Comparison of ENCODE assay signal across 8 cellular contexts in genomic region chr18:62524443-62525200, GRCh38. TPM values are rescaled to one million over a fixed set of nuclear protein-coding genes. Genes with fewer than 3 reads are reported as not detected.
DNase-seq lines count a peak whose midpoint lies in the region; ATAC-seq and TF ChIP-seq lines count a peak whose summit lies in the region.

No MANE protein-coding gene starts in this region.

- TF ChIP-seq CTCF in GM06990 (IDR thresholded peaks at IDR 0.05; ENCODE audit: insufficient read depth, low read length, poor library complexity, severe bottlenecking) (no peak), astrocyte of the cerebellum (IDR thresholded peaks at IDR 0.05; ENCODE audit: low read depth, low read length, missing control alignments) (no peak)

- H3K27ac Mint-ChIP-seq in IgD-negative memory B cell = peak overlapping the region; percentile 88 to 96 (median 94)
- H3K27ac Mint-ChIP-seq in T-cell = peak overlapping the region; percentile 93 to 95

- peak; percentile 82 for DNase-seq in GM06990 (ENCODE audit: extremely low read depth, insufficient read length)
- DNase-seq in T-cell = peak; percentile 27 to 70 (median 52)
- DNase-seq in astrocyte of the cerebellum (ENCODE audit: low read depth) = no peak
- no peak for DNase-seq in skeletal muscle cell (ENCODE audit: low read depth)

- H3K4me3 ChIP-seq in GM06990 (replicated peaks; ENCODE audit: low read depth, low read length) (peak overlapping the region; percentile 84), astrocyte of the cerebellum (ENCODE audit: low read depth, low read length) (peak overlapping the region; percentile 76), iPS-11a (ENCODE audit: low read depth, low read length) (peak overlapping the region; percentile 67), skeletal muscle cell (ENCODE audit: low read depth, low read length) (peak overlapping the region; percentile 79)

- no peaks in the 10 kb centered on the region for H3K27me3 ChIP-seq in GM06990 (replicated peaks; ENCODE audit: control insufficient read depth, insufficient read depth, low read length)

- in situ Hi-C loops in astrocyte of the cerebellum (cut with HindIII; ENCODE audit: low sequenced_read_pairs) = no loop called here

- H3K36me3 Mint-ChIP-seq in IgD-negative memory B cell = peaks cover 1% of the 10 kb centered on the region
- no peaks in the 10 kb centered on the region for H3K36me3 Mint-ChIP-seq in T-cell

- no peaks in the 10 kb centered on the region for H3K9me3 Mint-ChIP-seq in IgD-negative memory B cell
- no peaks in the 10 kb centered on the region for H3K9me3 Mint-ChIP-seq in T-cell

- H3K27me3 Mint-ChIP-seq in IgD-negative memory B cell (no peaks in the 10 kb centered on the region), T-cell (no peaks in the 10 kb centered on the region)

- H3K36me3 ChIP-seq in GM06990 (ENCODE audit: control insufficient read depth, insufficient read depth, low read length) = no peaks in the 10 kb centered on the region

- H3K4me1 Mint-ChIP-seq in IgD-negative memory B cell = peaks cover 29 to 41% (median 36%) of the 10 kb centered on the region in 3 donors
- peaks cover 45 to 57% (median 55%) of the 10 kb centered on the region in 3 donors for H3K4me1 Mint-ChIP-seq in T-cell

- POLR2A ChIA-PET in T-cell (lab: Charles Lee) = interaction anchor here in 1 of 2 donors (0.6 kb wide), 2 partner anchors 18 to 1436 kb away, joined by 3 to 4 read pairs; no protein-coding TSS in a partner anchor

- H3K4me3 Mint-ChIP-seq in IgD-negative memory B cell = peak overlapping the region; percentile 89 to 98 (median 96)
- peak overlapping the region; percentile 89 to 92 (median 90) for H3K4me3 Mint-ChIP-seq in T-cell

- peak; percentile 12 to 26 (median 15) for ATAC-seq in T-cell (replicated peaks in 1 of 4)
- ATAC-seq in GM21576 (IDR thresholded peaks at IDR 0.05; ENCODE audit: unreplicated experiment) = no peak
- no peak for ATAC-seq in HG03469 (IDR thresholded peaks at IDR 0.05; ENCODE audit: unreplicated experiment)

- CTCF ChIA-PET in T-cell (lab: Charles Lee) = interaction anchor here in 1 of 2 donors (0.6 kb wide), 1 partner anchor 199 kb away, joined by 3 read pairs; no protein-coding TSS in a partner anchor

RNA-seq across cellular contexts. Expression of gene ZCCHC2, which starts 1.8 kb away (rescaled TPM):
- polyA plus RNA-seq in IgD-negative memory B cell = 2.9 TPM
- total RNA-seq in T-cell = 10 to 100 TPM; 46.1 to 88.0 (median 52.2) TPM

Comparison
In these comparisons a context has a peak if more than half of its experiments do, and no peak if none do; other contexts are left out.
1. DNase-seq: peak in GM06990 (single experiment) and T-cell (34 of 34); none in astrocyte of the cerebellum (single experiment) and skeletal muscle cell (single experiment).
2. ATAC-seq: peak in T-cell (4 of 4); none in GM21576 (single experiment) and HG03469 (single experiment).
3. Peak in every context shown above with its lines, with median percentiles within 50 percentile points of each other: H3K4me3 ChIP-seq.